In genomic region chr12:1737643-1738286, GRCh38 we compare ENCODE assay signal across 14 cellular contexts. TPM values are rescaled to one million over a fixed set of nuclear protein-coding genes. Genes with fewer than 3 reads are reported as not detected.
DNase-seq lines count a peak whose midpoint lies in the region; ATAC-seq, FAIRE-seq and TF ChIP-seq lines count a peak whose summit lies in the region.
"Had no signal": no experiment of that assay in that cellular context is flagged by ENCODE, and none has a peak within 500 bp of the region (broad histone marks: within the 10 kb centered on the region; RNA-seq: fewer than 3 reads in every experiment).

No MANE protein-coding gene starts in this region.

- no peaks in the 10 kb centered on the region for H3K9me3 Mint-ChIP-seq in central memory CD8-positive, alpha-beta T cell

- H3K9ac ChIP-seq in subcutaneous abdominal adipose tissue (ENCODE audit: low read length in 5 of 5): peak overlapping the region in 1 of 5 donors; percentile 17

- peaks cover 2% of the 10 kb centered on the region for H3K36me3 Mint-ChIP-seq in central memory CD8-positive, alpha-beta T cell (ENCODE audit: insufficient read depth)

- H3K27ac ChIP-seq in subcutaneous abdominal adipose tissue (ENCODE audit: low read depth, low read length): peak overlapping the region; percentile 35

- no peak overlapping the region for H3K4me3 Mint-ChIP-seq in central memory CD8-positive, alpha-beta T cell

- H3K27me3 ChIP-seq in subcutaneous abdominal adipose tissue (ENCODE audit: control insufficient read depth in 5 of 5, insufficient read depth in 4 of 5, low read length in 5 of 5): no peaks in the 10 kb centered on the region

- H3K36me3 ChIP-seq in mucosa of descending colon (ENCODE audit: low read depth) (no peaks in the 10 kb centered on the region), subcutaneous abdominal adipose tissue (ENCODE audit: control insufficient read depth in 5 of 5, insufficient read depth in 5 of 5, low read length in 5 of 5) (peaks cover 0 to 4% (median 0%) of the 10 kb centered on the region in 5 donors)

- peaks cover 61% of the 10 kb centered on the region for H3K4me1 Mint-ChIP-seq in central memory CD8-positive, alpha-beta T cell

- H3K4me1 ChIP-seq in mucosa of descending colon (ENCODE audit: low read depth) (peaks cover 18% of the 10 kb centered on the region), subcutaneous abdominal adipose tissue (ENCODE audit: control insufficient read depth in 5 of 5, insufficient read depth in 5 of 5, low read length in 5 of 5) (peaks cover 3 to 43% (median 39%) of the 10 kb centered on the region in 5 donors)

- ATAC-seq in central memory CD8-positive, alpha-beta T cell (replicated peaks; ENCODE audit: extremely low read depth, poor library complexity, severe bottlenecking): no peak
- ATAC-seq in mucosa of descending colon: peak; percentile 25

- intact Hi-C loops in mucosa of descending colon (cut with DNase I, micrococcal nuclease): no loop called here

- TF ChIP-seq CTCF in mucosa of descending colon (IDR thresholded peaks at IDR 0.05) (no peak), D721Med (IDR thresholded peaks at IDR 0.05; ENCODE audit: insufficient read depth, missing control alignments) (no peak)

- FAIRE-seq in D721Med (lab: Jason Lieb, UNC): no peak

- no peaks in the 10 kb centered on the region for H3K27me3 Mint-ChIP-seq in central memory CD8-positive, alpha-beta T cell

- DNase-seq in MV-4-11 (lab: John Stamatoyannopoulos, UW) (peak; percentile 28), mucosa of descending colon (no peak), NCI-H1694 treated with DMSO at 0.1 percent for 48 hours (lab: John Stamatoyannopoulos, UW) (no peak), D721Med (ENCODE audit: insufficient read length, low spot score) (no peak)
- no peak for DNase-seq in central memory CD8-positive, alpha-beta T cell (ENCODE audit: low spot score in 2 of 2)
- DNase-seq in activated CD4-positive, alpha-beta T cell treated with anti-CD3 and anti-CD28 coated beads for 1 hour: no peak
- DNase-seq: C1 segment of cervical spinal cord, DMS79, GOT3, NCI-H1105, NCI-H510A, NCI-H748 treated with DMSO at 0.1 percent for 48 hours, Right ventricle myocardium superior had no signal

- peak overlapping the region; percentile 74 for H3K27ac Mint-ChIP-seq in central memory CD8-positive, alpha-beta T cell (ENCODE audit: low read depth)

- H3K4me3 ChIP-seq in mucosa of descending colon (no peak overlapping the region), subcutaneous abdominal adipose tissue (ENCODE audit: low read depth in 1 of 5, low read length in 5 of 5) (no peak overlapping the region)

- no peaks in the 10 kb centered on the region for H3K9me3 ChIP-seq in mucosa of descending colon
- no peaks in the 10 kb centered on the region for H3K9me3 ChIP-seq in subcutaneous abdominal adipose tissue (ENCODE audit: control insufficient read depth in 5 of 5, low read length in 5 of 5)

RNA-seq across cellular contexts. Expression of gene ADIPOR2, which starts 46.9 kb away (rescaled TPM):
- total RNA-seq in mucosa of descending colon: 100 to 1,000 TPM in 1 of 3 donors, 10 to 100 TPM in 2; 76.1 to 119 (median 98.5) TPM
